Comparison of ENCODE assay signal across 7 cellular contexts in the genomic region with DNA sequence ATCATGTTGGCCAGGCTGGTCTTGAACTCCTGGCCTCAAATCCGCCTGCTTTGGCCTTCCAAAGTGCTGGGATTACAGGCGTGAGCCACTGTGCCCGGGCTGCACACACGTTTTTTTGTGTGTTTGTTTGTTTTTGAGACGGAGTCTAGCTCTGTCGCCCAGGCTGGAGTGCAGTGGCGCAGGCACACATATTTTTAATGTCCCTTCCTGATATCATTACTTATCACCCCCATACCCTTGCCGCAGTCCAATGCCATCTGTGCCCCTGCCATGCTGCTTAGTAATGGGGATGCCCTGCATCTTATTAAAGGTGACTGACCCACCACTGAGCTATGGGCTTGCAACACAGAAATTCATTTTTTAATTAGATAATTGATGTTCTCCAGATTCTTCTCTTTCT.
"Had no signal": no experiment of that assay in that cellular context is flagged by ENCODE, and none has a peak within 500 bp of the region (broad histone marks: within the 10 kb centered on the region; RNA-seq: fewer than 3 reads in every experiment).

No MANE protein-coding gene starts in this region.

- H3K27ac ChIP-seq: HL-60 had no signal

- ATAC-seq: HepG2, K562 had no signal

- DNase-seq: IMR-90, KBM-7, KG1 had no signal

- H3K4me3 ChIP-seq: K562 had no signal

- FAIRE-seq: HTR-8/SVneo, K562 had no signal
